In genomic region chr1:173925306-173926242, GRCh38 we compare ENCODE assay signal across 19 cellular contexts. TPM values are rescaled to one million over a fixed set of nuclear protein-coding genes. Genes with fewer than 3 reads are reported as not detected.
DNase-seq lines count a peak whose midpoint lies in the region; ATAC-seq and TF ChIP-seq lines count a peak whose summit lies in the region.
"Had no signal": no experiment of that assay in that cellular context is flagged by ENCODE, and none has a peak within 500 bp of the region (broad histone marks: within the 10 kb centered on the region; RNA-seq: fewer than 3 reads in every experiment).

No MANE protein-coding gene starts in this region.

- H3K9me3 Mint-ChIP-seq in nephron progenitor cell, result no peaks in the 10 kb centered on the region

- TF ChIP-seq CTCF in 22Rv1 (IDR thresholded peaks at IDR 0.05), result no peak
- no peak for TF ChIP-seq CTCF in LNCaP clone FGC (IDR thresholded peaks at IDR 0.05; ENCODE audit: control insufficient read depth, extremely low read depth, insufficient read depth)
- TF ChIP-seq CTCF in hepatocyte (IDR thresholded peaks at IDR 0.05; ENCODE audit: poor library complexity), result no peak
- TF ChIP-seq CTCF in nephron progenitor cell (IDR thresholded peaks at IDR 0.05), result no peak
- no peak for TF ChIP-seq CTCF in PC-3 (conservative IDR thresholded peaks at IDR 0.05; ENCODE audit: low read depth, low read length)

- H3K36me3 ChIP-seq in hepatocyte (replicated peaks; ENCODE audit: insufficient read depth, low read depth) (no peaks in the 10 kb centered on the region), PC-3 (ENCODE audit: low read depth, low read length) (no peaks in the 10 kb centered on the region)
- H3K36me3 ChIP-seq: HAP-1, Peyer's patch, SJSA1 had no signal

- H3K4me3 ChIP-seq in LNCaP clone FGC (ENCODE audit: low read depth, low read length) (no peak overlapping the region), hepatocyte (no peak overlapping the region), PC-3 (ENCODE audit: low read length) (no peak overlapping the region)
- H3K4me3 ChIP-seq: HAP-1, Peyer's patch, SJSA1 had no signal

- POLR2A ChIA-PET in PC-3 (lab: Charles Lee; ENCODE audit: unreplicated experiment), result no interaction called here

- no TSS peak for BruUV-seq in PC-3 (replicated peaks; lab: Mats Ljungman, UMichigan)

- intact Hi-C loops in PC-3 (cut with micrococcal nuclease), result no loop called here

- H3F3A ChIP-seq in PC-3 (ENCODE audit: low read length, unreplicated experiment), result no peaks in the 10 kb centered on the region

- H3K79me2 ChIP-seq in hepatocyte, result no peaks in the 10 kb centered on the region
- no peaks in the 10 kb centered on the region for H3K79me2 ChIP-seq in PC-3 (ENCODE audit: low read length)

- H3K36me3 Mint-ChIP-seq in nephron progenitor cell (ENCODE audit: low read depth), result peaks cover 6% of the 10 kb centered on the region

- peak overlapping the region; percentile 33 for H3K27ac Mint-ChIP-seq in nephron progenitor cell

- no peak overlapping the region for H3K4me3 Mint-ChIP-seq in nephron progenitor cell

- no peak for ATAC-seq in PC-3
- ATAC-seq in HG03571 (IDR thresholded peaks at IDR 0.05; ENCODE audit: unreplicated experiment), result no peak
- ATAC-seq in HG03520 (IDR thresholded peaks at IDR 0.05; ENCODE audit: unreplicated experiment), result no peak
- ATAC-seq in HG02623 (IDR thresholded peaks at IDR 0.05; ENCODE audit: unreplicated experiment), result no peak

- peaks cover 11% of the 10 kb centered on the region for H3K27me3 Mint-ChIP-seq in nephron progenitor cell (ENCODE audit: low read depth, poor library complexity)

- 92% methylated on average over 8 of the region's 8 CpGs for WGBS in hepatocyte (ENCODE audit: low lambda C conversion rate, missing lambda C conversion rate)

- H3K9me2 ChIP-seq in hepatocyte (replicated peaks; ENCODE audit: insufficient read depth) (no peaks in the 10 kb centered on the region), PC-3 (replicated peaks; ENCODE audit: low read length) (no peaks in the 10 kb centered on the region)

- CTCF ChIA-PET in PC-3 (lab: Charles Lee), result no interaction called here

- H3K4me2 ChIP-seq in hepatocyte, result peak overlapping the region; percentile 38
- no peak overlapping the region for H3K4me2 ChIP-seq in PC-3 (ENCODE audit: low read length)

- H3K4me1 ChIP-seq in hepatocyte (ENCODE audit: insufficient read depth) (peaks cover 6% of the 10 kb centered on the region), PC-3 (ENCODE audit: insufficient read depth, low read length) (no peaks in the 10 kb centered on the region)
- H3K4me1 ChIP-seq: HAP-1, Peyer's patch, SJSA1 had no signal

- H3K9ac ChIP-seq in PC-3 (ENCODE audit: low read length), result no peak overlapping the region

- H3K9me3 ChIP-seq in hepatocyte (ENCODE audit: low read depth), result no peaks in the 10 kb centered on the region
- H3K9me3 ChIP-seq in PC-3 (ENCODE audit: low read length), result no peaks in the 10 kb centered on the region
- H3K9me3 ChIP-seq: HAP-1, Peyer's patch, SJSA1 had no signal

- H4K20me1 ChIP-seq in hepatocyte (ENCODE audit: insufficient read depth, poor library complexity, severe bottlenecking), result no peaks in the 10 kb centered on the region
- H4K20me1 ChIP-seq in PC-3 (ENCODE audit: low read length), result no peaks in the 10 kb centered on the region

- no peak overlapping the region for H2AFZ ChIP-seq in hepatocyte
- H2AFZ ChIP-seq in PC-3 (ENCODE audit: low read length), result no peak overlapping the region

- H3K4me1 Mint-ChIP-seq in nephron progenitor cell, result no peaks in the 10 kb centered on the region

- H3K27ac ChIP-seq in 22Rv1 (peak overlapping the region; percentile 64), hepatocyte (peak overlapping the region; percentile 44), PC-3 (ENCODE audit: low read length) (no peak overlapping the region)
- H3K27ac ChIP-seq: Peyer's patch, SJSA1 had no signal

- peak; percentile 33 for DNase-seq in LNCaP clone FGC (ENCODE audit: low read depth)
- DNase-seq in hepatocyte (ENCODE audit: low spot score), result peak; percentile 51
- no peak for DNase-seq in nephron progenitor cell
- no peak for DNase-seq in PC-3
- DNase-seq: C1 segment of cervical spinal cord, DMS79, KBM-7, NCI-H1417 treated with DMSO at 0.1 percent for 48 hours, NCI-H187 treated with DMSO at 0.1 percent for 48 hours, NCI-H446, NCI-H526 treated with DMSO at 0.1 percent for 48 hours, Peyer's patch had no signal

- no peaks in the 10 kb centered on the region for H3K27me3 ChIP-seq in hepatocyte
- H3K27me3 ChIP-seq in PC-3 (ENCODE audit: low read length), result no peaks in the 10 kb centered on the region
- H3K27me3 ChIP-seq: Peyer's patch, SJSA1 had no signal

RNA-seq across cellular contexts. Expression of gene SERPINC1, which starts 8.4 kb away (rescaled TPM):
- 123 and 125 TPM in 2 replicates for total RNA-seq in hepatocyte
- 53.5 and 85.4 TPM in 2 replicates for polyA plus RNA-seq in hepatocyte
- total RNA-seq in PC-3 (2014; rRNA removed), result not detected in 2 replicates
- total RNA-seq: A673, Peyer's patch had no signal

RNA-seq across cellular contexts. Expression of gene ZBTB37, which starts 57.4 kb away (rescaled TPM):
- total RNA-seq in hepatocyte, result 9.2 and 9.3 TPM in 2 replicates
- 0.99 and 1.0 TPM in 2 replicates for polyA plus RNA-seq in hepatocyte
- 0.58 and 1.5 TPM in 2 replicates for total RNA-seq in PC-3 (2014; rRNA removed)

RNA-seq across cellular contexts. Expression of gene GAS5, which starts 57.8 kb away (rescaled TPM):
- total RNA-seq in hepatocyte (495 and 553 TPM in 2 replicates), PC-3 (2014; rRNA removed) (99.2 and 112 TPM in 2 replicates)
- 162 and 174 TPM in 2 replicates for polyA plus RNA-seq in hepatocyte

Comparison
In these comparisons a context has a peak if more than half of its experiments do, and no peak if none do; other contexts are left out.
1. DNase-seq: peak in LNCaP clone FGC (single experiment) and hepatocyte (single experiment); none in nephron progenitor cell (single experiment) and PC-3 (single experiment).
2. RNA of gene SERPINC1, which starts 8.4 kb away (total RNA-seq): 123 to 125 TPM in hepatocyte; not detected in PC-3; every median in the first group is over 100 times any median in the second.